ENCODE assay signal across 10 cellular contexts in the genomic region with DNA sequence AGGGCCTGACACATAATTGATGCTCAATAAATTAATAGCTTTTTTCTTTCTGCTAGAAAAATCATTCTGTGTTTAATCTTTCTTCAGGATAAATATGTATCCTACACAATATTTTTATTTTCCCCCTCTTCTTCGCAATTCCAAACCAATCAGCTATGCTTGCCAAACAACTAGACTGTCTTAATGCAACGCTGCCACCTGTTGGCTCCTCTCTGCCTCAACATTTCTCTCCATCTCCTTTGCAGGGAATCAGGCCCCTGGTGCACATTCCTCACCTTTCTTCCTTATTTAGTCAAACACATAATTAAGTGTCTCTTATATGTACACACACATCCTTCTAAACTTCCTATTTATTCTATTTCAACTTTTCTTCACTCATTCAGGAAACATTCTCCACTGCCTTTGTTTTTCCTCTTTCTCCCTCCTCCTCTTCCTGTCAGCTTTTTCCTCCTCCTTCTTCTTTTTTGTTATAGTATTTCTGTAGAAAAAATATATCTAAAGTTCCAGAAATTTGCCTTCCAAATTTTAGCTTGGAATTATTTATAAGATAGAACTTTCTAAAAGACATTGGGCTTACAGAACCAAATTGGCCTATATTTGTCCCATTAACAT.
DNase-seq lines count a peak whose midpoint lies in the region; ATAC-seq and TF ChIP-seq lines count a peak whose summit lies in the region.
"Had no signal": no experiment of that assay in that cellular context is flagged by ENCODE, and none has a peak within 500 bp of the region (broad histone marks: within the 10 kb centered on the region; RNA-seq: fewer than 3 reads in every experiment).

No MANE protein-coding gene starts in this region.

- TF ChIP-seq CTCF in SK-N-SH (IDR thresholded peaks at IDR 0.05) (peak; percentile 49), astrocyte of the cerebellum (IDR thresholded peaks at IDR 0.05; ENCODE audit: low read depth, low read length, missing control alignments) (peak; percentile 38), retinal pigment epithelial cell (conservative IDR thresholded peaks at IDR 0.05; ENCODE audit: low read depth, low read length) (peak; percentile 42)

- intact Hi-C loops in activated CD4-positive, alpha-beta memory T cell treated with anti-CD3 and anti-CD28 coated beads for 36 hours (cut with micrococcal nuclease), result loop anchor here (5.0 kb wide), 1 partner anchor 769 kb away; no protein-coding TSS in a partner anchor

- H3K9ac ChIP-seq in SK-N-SH, result no peak overlapping the region

- H3K36me3 ChIP-seq in SK-N-SH (replicated peaks in 1 of 2; ENCODE audit: control insufficient read depth in 1 of 2, insufficient read depth in 2 of 2, low read length in 1 of 2), result no peaks in the 10 kb centered on the region

- no peak for DNase-seq in SK-N-SH
- peak; percentile 41 for DNase-seq in NCI-H2029 treated with DMSO at 0.1 percent for 48 hours (lab: John Stamatoyannopoulos, UW)
- DNase-seq in astrocyte of the cerebellum (ENCODE audit: low read depth), result no peak
- no peak for DNase-seq in retinal pigment epithelial cell (ENCODE audit: low read depth)
- no peak for DNase-seq in activated CD4-positive, alpha-beta memory T cell treated with anti-CD3 and anti-CD28 coated beads for 36 hours
- DNase-seq: CD4-positive, alpha-beta memory T cell had no signal

- H3K27ac ChIP-seq in SK-N-SH (ENCODE audit: low read depth in 2 of 2, low read length in 1 of 2), result no peak overlapping the region

- H3K4me3 ChIP-seq in SK-N-SH (ENCODE audit: low read depth in 2 of 2, low read length in 1 of 2) (peak overlapping the region in 1 of 2 experiments; percentile 30; a peak in 1 of 4 replicates), astrocyte of the cerebellum (ENCODE audit: low read depth, low read length) (no peak overlapping the region), retinal pigment epithelial cell (ENCODE audit: low read length) (no peak overlapping the region)

- POLR2A ChIA-PET in SK-N-SH (lab: Yijun Ruan, JAX), result no interaction called here
- POLR2A ChIA-PET in activated CD4-positive, alpha-beta memory T cell treated with anti-CD3 and anti-CD28 coated beads for 36 hours (lab: Charles Lee), result no interaction called here

- no peak for TF ChIP-seq EP300 in SK-N-SH (IDR thresholded peaks at IDR 0.05; ENCODE audit: borderline replicate concordance in 1 of 2, low read depth in 1 of 2, low read length in 1 of 2)

- TF ChIP-seq RAD21 in SK-N-SH (IDR thresholded peaks at IDR 0.05; ENCODE audit: low read length), result peak; percentile 20; the same call in 1 of the 2 replicates

- H3K27ac Mint-ChIP-seq in activated CD4-positive, alpha-beta memory T cell treated with anti-CD3 and anti-CD28 coated beads for 36 hours, result no peak overlapping the region
- H3K27ac Mint-ChIP-seq: CD4-positive, alpha-beta memory T cell; memory B cell had no signal

- H3K79me2 ChIP-seq in SK-N-SH (ENCODE audit: insufficient read depth), result no peaks in the 10 kb centered on the region

- peaks cover 10% of the 10 kb centered on the region for H3K9me3 Mint-ChIP-seq in activated CD4-positive, alpha-beta memory T cell treated with anti-CD3 and anti-CD28 coated beads for 36 hours

- no peak overlapping the region for H2AFZ ChIP-seq in SK-N-SH (ENCODE audit: low read depth)

- H3K36me3 Mint-ChIP-seq in activated CD4-positive, alpha-beta memory T cell treated with anti-CD3 and anti-CD28 coated beads for 36 hours, result no peaks in the 10 kb centered on the region
- H3K36me3 Mint-ChIP-seq: CD4-positive, alpha-beta memory T cell; memory B cell had no signal

- WGBS in SK-N-SH (ENCODE audit: low lambda C conversion rate), result 0% methylated on average over 2 of the region's 2 CpGs

- H3K4me3 Mint-ChIP-seq in activated CD4-positive, alpha-beta memory T cell treated with anti-CD3 and anti-CD28 coated beads for 36 hours, result no peak overlapping the region
- H3K4me3 Mint-ChIP-seq: CD4-positive, alpha-beta memory T cell; memory B cell had no signal

- no peaks in the 10 kb centered on the region for H3K9me3 ChIP-seq in SK-N-SH

- H3K27me3 ChIP-seq in SK-N-SH (ENCODE audit: insufficient read depth), result peaks cover 28% of the 10 kb centered on the region; the same call in 1 of the 2 replicates

- H3K4me2 ChIP-seq in SK-N-SH, result no peak overlapping the region

- no peak for ATAC-seq in SK-N-SH treated with all-trans-retinoic acid at 6 μM for 48 hours
- ATAC-seq in GM18858 (IDR thresholded peaks at IDR 0.05; ENCODE audit: unreplicated experiment), result no peak
- ATAC-seq in HG03135 (IDR thresholded peaks at IDR 0.05; ENCODE audit: unreplicated experiment), result no peak

- H3K27me3 Mint-ChIP-seq in activated CD4-positive, alpha-beta memory T cell treated with anti-CD3 and anti-CD28 coated beads for 36 hours, result no peaks in the 10 kb centered on the region
- H3K27me3 Mint-ChIP-seq: CD4-positive, alpha-beta memory T cell; memory B cell had no signal

- in situ Hi-C loops in astrocyte of the cerebellum (cut with HindIII; ENCODE audit: low sequenced_read_pairs), result no loop called here

- no peaks in the 10 kb centered on the region for H3F3A ChIP-seq in SK-N-SH (replicated peaks; ENCODE audit: insufficient read depth)

- H3K4me1 Mint-ChIP-seq in activated CD4-positive, alpha-beta memory T cell treated with anti-CD3 and anti-CD28 coated beads for 36 hours (ENCODE audit: low read depth), result no peaks in the 10 kb centered on the region
- H3K4me1 Mint-ChIP-seq: CD4-positive, alpha-beta memory T cell; memory B cell had no signal

- no peaks in the 10 kb centered on the region for H3K9me2 ChIP-seq in SK-N-SH

- no peaks in the 10 kb centered on the region for H3K4me1 ChIP-seq in SK-N-SH (ENCODE audit: control insufficient read depth in 1 of 2, insufficient read depth in 2 of 2, low read depth in 1 of 2, low read length in 1 of 2)

- CTCF ChIA-PET in SK-N-SH (lab: Yijun Ruan, JAX), result interaction anchor here (0.9 kb wide), 1 partner anchor 770 kb away, joined by 3 read pairs; no protein-coding TSS in a partner anchor
- CTCF ChIA-PET in activated CD4-positive, alpha-beta memory T cell treated with anti-CD3 and anti-CD28 coated beads for 36 hours (lab: Charles Lee), result no interaction called here

- no peaks in the 10 kb centered on the region for H4K20me1 ChIP-seq in SK-N-SH (ENCODE audit: insufficient read depth)

TF ChIP-seq in SK-N-SH, 30 proteins besides CTCF, POLR2A, EP300 and RAD21:
- no peak for TF ChIP-seq MEF2A (IDR thresholded peaks at IDR 0.05; ENCODE audit: borderline replicate concordance, low read depth)
- TF ChIP-seq RXRA (IDR thresholded peaks at IDR 0.05; ENCODE audit: borderline replicate concordance, low read depth), result no peak
- no peak for TF ChIP-seq FOXJ3 (CRISPR knock-in tag; IDR thresholded peaks at IDR 0.05)
- TF ChIP-seq FOXM1 (IDR thresholded peaks at IDR 0.05; ENCODE audit: low read depth), result no peak

TF ChIP-seq in SK-N-SH treated with all-trans-retinoic acid at 6 μM for 48 hours, 23 proteins besides CTCF, POLR2A, EP300 and RAD21:
- TF ChIP-seq ZNF8 (CRISPR knock-in tag; IDR thresholded peaks at IDR 0.05) (no peak), OSR1 (CRISPR knock-in tag; IDR thresholded peaks at IDR 0.05) (no peak)
